3 cellular contexts compared by ENCODE assay signal in genomic region chr14:95787941-95788340, GRCh38.
"Had no signal": no experiment of that assay in that cellular context is flagged by ENCODE, and none has a peak within 500 bp of the region (broad histone marks: within the 10 kb centered on the region; RNA-seq: fewer than 3 reads in every experiment).

No MANE protein-coding gene starts in this region.

- H3K4me3 ChIP-seq: GM12878 had no signal

- ATAC-seq: GM12878 had no signal

- DNase-seq: GDM1, GF-D8 had no signal
